8 cellular contexts compared by ENCODE assay signal in the genomic region with DNA sequence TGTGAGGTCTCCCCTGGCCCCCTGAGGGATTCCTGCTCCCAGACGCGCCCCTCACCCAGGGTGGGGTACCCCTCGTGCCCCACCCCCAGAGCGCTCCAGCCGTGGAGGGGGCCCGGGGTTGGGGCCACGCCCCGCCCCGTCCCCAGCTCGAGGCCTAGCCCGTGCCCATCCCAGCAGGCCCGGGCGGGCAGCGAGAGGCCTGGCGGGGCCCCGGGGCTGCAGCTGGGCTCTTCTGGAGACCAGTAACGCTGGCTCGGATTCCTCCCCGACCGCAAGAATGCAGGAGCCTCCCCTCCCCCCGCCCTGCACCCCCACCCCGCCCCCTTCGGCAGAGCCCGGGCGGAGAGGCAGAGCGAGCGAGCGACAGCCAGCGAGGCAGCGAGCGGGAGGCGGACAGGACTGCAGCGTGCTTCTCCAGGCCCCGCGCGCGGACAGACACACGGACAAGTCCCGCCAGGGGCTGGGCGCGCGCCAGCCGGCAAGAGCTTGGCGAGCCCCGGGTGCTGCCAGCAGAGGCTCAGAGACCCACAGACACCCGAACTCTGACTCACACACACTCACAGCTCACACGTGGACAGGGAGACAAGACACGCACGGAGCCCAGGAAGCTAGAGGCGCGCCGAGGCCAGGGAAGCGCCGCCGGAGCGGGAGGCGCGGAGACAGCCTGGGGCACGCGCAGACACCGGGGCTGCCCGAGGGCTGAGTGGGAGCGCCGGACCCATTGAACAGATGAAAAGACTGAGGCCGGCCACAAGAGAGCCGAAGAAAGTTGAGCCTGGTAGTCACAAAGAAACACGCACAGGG. TPM values are rescaled to one million over a fixed set of nuclear protein-coding genes. Genes with fewer than 3 reads are reported as not detected.
A peak's percentile ranks its signal among the peaks of the same experiment; 100 is the strongest.
DNase-seq lines count a peak whose midpoint lies in the region; ATAC-seq and TF ChIP-seq lines count a peak whose summit lies in the region.

No MANE protein-coding gene starts in this region.

- no peaks in the 10 kb centered on the region for H3K27me3 ChIP-seq in right cardiac atrium (ENCODE audit: control insufficient read depth, insufficient read depth)
- H3K27me3 ChIP-seq in psoas muscle (ENCODE audit: insufficient read depth in 3 of 3, low read length in 2 of 3): no peaks in the 10 kb centered on the region

- intact Hi-C loops in right cardiac atrium (cut with DNase I): no loop called here
- intact Hi-C loops in psoas muscle (cut with DNase I): no loop called here

- 9% methylated on average over 67 of the region's 67 CpGs for WGBS in right cardiac atrium
- 7 to 20% (median 8%) methylated on average over 55 to 67 of the region's 67 CpGs for WGBS in psoas muscle, 3 donors

- peak; percentile 55 for DNase-seq in DMS79 treated with DMSO at 0.1 percent for 48 hours (lab: John Stamatoyannopoulos, UW)
- peak; percentile 97 for DNase-seq in RPMI7951 (ENCODE audit: low read depth)
- peak; percentile 86 to 93 (median 91) for DNase-seq in right cardiac atrium
- DNase-seq in psoas muscle: peak; percentile 86 to 90
- DNase-seq in cerebellum (ENCODE audit: low spot score): no peak
- DNase-seq in putamen (ENCODE audit: low spot score): no peak

- no peaks in the 10 kb centered on the region for H3K9me3 ChIP-seq in right cardiac atrium (ENCODE audit: control insufficient read depth, low read length)
- H3K9me3 ChIP-seq in psoas muscle: no peaks in the 10 kb centered on the region

- H3K27ac ChIP-seq in angular gyrus (ENCODE audit: low read depth, low read length): peak overlapping the region; percentile 95
- H3K27ac ChIP-seq in right cardiac atrium (ENCODE audit: low read length): peak overlapping the region; percentile 82
- peak overlapping the region; percentile 98 for H3K27ac ChIP-seq in psoas muscle

- ATAC-seq in right cardiac atrium: peak; percentile 48 to 55
- ATAC-seq in psoas muscle: peak; percentile 45 to 59 (median 54)
- no peak for ATAC-seq in HG03457 (IDR thresholded peaks at IDR 0.05; ENCODE audit: unreplicated experiment)

- H3K36me3 ChIP-seq in psoas muscle (ENCODE audit: insufficient read depth in 1 of 2, low read depth in 1 of 2): peaks cover 0 to 27% of the 10 kb centered on the region in 2 donors

- no peak for TF ChIP-seq CTCF in psoas muscle (IDR thresholded peaks at IDR 0.05)

- peak overlapping the region; percentile 13 for H3K4me3 ChIP-seq in right cardiac atrium (ENCODE audit: low read length)
- peak overlapping the region; percentile 64 for H3K4me3 ChIP-seq in psoas muscle

- H3K4me1 ChIP-seq in right cardiac atrium (ENCODE audit: control insufficient read depth, insufficient read depth, low read length) (peaks cover 51% of the 10 kb centered on the region), psoas muscle (peaks cover 80% of the 10 kb centered on the region)

RNA-seq across cellular contexts. Expression of a gene that starts 15.2 kb away (rescaled TPM):
- total RNA-seq in RPMI7951 (2014; rRNA removed; shearing (Covaris generic)): 11.1 and 13.8 TPM in 2 replicates
- total RNA-seq in right cardiac atrium (10 to 100 TPM; 44.0 to 76.7 (median 54.6) TPM), psoas muscle (100 to 1,000 TPM in 1 of 4 donors, 10 to 100 TPM in 3; 52.4 to 124 (median 68.0) TPM), cerebellum (7.9 TPM)
- polyA plus RNA-seq in right cardiac atrium (29.9 TPM), psoas muscle (10 to 100 TPM in 1 of 3 donors, 1 to 10 TPM in 2; 8.1 to 31.2 (median 8.6) TPM)

RNA-seq across cellular contexts. Expression of a gene that starts 26.8 kb away (rescaled TPM):
- not detected in 2 replicates for total RNA-seq in RPMI7951 (2014; rRNA removed; shearing (Covaris generic))
- not detected for total RNA-seq in right cardiac atrium
- polyA plus RNA-seq in right cardiac atrium: 0.34 TPM
- under 1 TPM in 1 of 4 donors, not detected in 3; 0.17 TPM for total RNA-seq in psoas muscle
- polyA plus RNA-seq in psoas muscle: under 1 TPM; 0.14 to 0.25 (median 0.21) TPM
- not detected for total RNA-seq in cerebellum

RNA-seq across cellular contexts. Expression of a gene that starts 45.6 kb away (rescaled TPM):
- total RNA-seq in RPMI7951 (2014; rRNA removed; shearing (Covaris generic)): not detected in 2 replicates
- total RNA-seq in right cardiac atrium: not detected
- not detected for polyA plus RNA-seq in right cardiac atrium
- total RNA-seq in psoas muscle: not detected
- polyA plus RNA-seq in psoas muscle: under 1 TPM in 1 of 3 donors, not detected in 2; 0.23 TPM
- total RNA-seq in cerebellum: not detected

Comparison
In these comparisons a context has a peak if more than half of its experiments do, and no peak if none do; other contexts are left out.
1. DNase-seq: peak in DMS79 treated with DMSO at 0.1 percent for 48 hours (single experiment), RPMI7951 (single experiment), right cardiac atrium (3 of 3) and psoas muscle (2 of 2); none in cerebellum (single experiment) and putamen (single experiment).
2. Peak in every context shown above with its lines, with median percentiles within 50 percentile points of each other: H3K27ac ChIP-seq.